ENCODE assay signal across 25 cellular contexts in the genomic region with DNA sequence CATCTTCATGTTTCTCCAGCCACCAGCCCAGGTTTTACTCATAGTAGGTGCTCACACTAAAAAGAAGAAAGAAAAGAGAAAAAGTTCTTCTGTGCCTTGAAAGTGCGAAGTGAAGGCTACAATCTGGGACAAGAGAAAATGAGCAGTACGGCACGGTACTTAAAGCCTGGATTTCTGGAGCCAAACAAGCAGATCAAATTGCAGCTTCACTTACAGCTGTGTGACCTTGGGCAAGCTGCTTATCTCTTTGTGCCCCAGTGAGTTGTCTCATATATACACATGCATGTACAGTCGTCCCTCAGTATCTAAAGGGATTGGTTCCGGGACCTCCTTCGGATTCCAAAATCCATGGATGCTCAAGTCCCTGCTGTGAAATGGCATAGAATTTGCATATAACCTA. TPM values are rescaled to one million over a fixed set of nuclear protein-coding genes. Genes with fewer than 3 reads are reported as not detected.
"Had no signal": no experiment of that assay in that cellular context is flagged by ENCODE, and none has a peak within 500 bp of the region (broad histone marks: within the 10 kb centered on the region; RNA-seq: fewer than 3 reads in every experiment).

No MANE protein-coding gene starts in this region.

- H3K36me3 ChIP-seq: SJSA1 had no signal

- DNase-seq: KBM-7, MV-4-11, NCI-H1048, NCI-H1105, NCI-H1417, NCI-H1436 treated with DMSO at 0.1 percent for 48 hours, NCI-H1694, NCI-H187 treated with DMSO at 0.1 percent for 48 hours, NCI-H2029 treated with DMSO at 0.1 percent for 48 hours, NCI-H2171, NCI-H226, NCI-H446, NCI-H526 treated with DMSO at 0.1 percent for 48 hours, NCI-H82, PC-3, SHP77 treated with DMSO at 0.1 percent for 48 hours had no signal

- H3K4me3 ChIP-seq: SJSA1, SK-N-MC had no signal

- H3K27ac ChIP-seq: RWPE1, SJSA1, SK-N-MC had no signal

- ATAC-seq: Panc1, PC-3 had no signal

- H3K4me1 ChIP-seq: SJSA1 had no signal

- H3K9me3 ChIP-seq: SJSA1 had no signal

RNA-seq across cellular contexts. Expression of gene GSX1, which starts 41.8 kb away (rescaled TPM):
- total RNA-seq: HT-29; LHCN-M2; MCF 10A; OCI-LY7; PC-3; SJSA1; T-helper 1 cell treated with Interleukin-12 subunit alpha and Interleukin-12 subunit beta and Interleukin-4 antibody, amounts not matched to agents 30 ng/mL and 1 ng/mL, for 36 hours had no signal
